In the genomic region with DNA sequence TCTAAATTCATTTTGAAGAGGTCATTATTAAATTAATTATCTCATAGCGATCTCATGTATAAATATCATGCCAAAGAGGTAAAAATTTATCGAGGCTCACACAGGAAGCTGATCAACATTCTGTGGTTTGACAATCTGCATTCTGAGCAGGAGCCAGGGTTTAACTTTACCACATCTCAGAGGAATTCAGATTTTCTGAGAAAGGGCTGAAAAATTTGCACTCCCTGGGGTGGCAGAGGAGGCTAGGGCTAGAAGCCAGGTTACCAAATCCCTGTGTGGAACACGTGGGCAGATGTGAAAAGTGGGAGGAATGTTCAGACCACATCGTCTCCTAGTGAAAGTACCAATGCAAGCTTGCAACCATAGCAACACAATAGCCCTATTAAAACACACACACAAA, we compare ENCODE assay signal across 1 cellular context.
TF ChIP-seq lines count a peak whose summit lies in the region.

No MANE protein-coding gene starts in this region.

TF ChIP-seq in SK-N-SH, 30 proteins besides CTCF, POLR2A, EP300 and RAD21 (continued from another document):
- TF ChIP-seq, protein P1, sequence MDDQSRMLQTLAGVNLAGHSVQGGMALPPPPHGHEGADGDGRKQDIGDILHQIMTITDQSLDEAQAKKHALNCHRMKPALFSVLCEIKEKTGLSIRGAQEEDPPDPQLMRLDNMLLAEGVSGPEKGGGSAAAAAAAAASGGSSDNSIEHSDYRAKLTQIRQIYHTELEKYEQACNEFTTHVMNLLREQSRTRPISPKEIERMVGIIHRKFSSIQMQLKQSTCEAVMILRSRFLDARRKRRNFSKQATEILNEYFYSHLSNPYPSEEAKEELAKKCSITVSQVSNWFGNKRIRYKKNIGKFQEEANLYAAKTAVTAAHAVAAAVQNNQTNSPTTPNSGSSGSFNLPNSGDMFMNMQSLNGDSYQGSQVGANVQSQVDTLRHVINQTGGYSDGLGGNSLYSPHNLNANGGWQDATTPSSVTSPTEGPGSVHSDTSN (IDR thresholded peaks at IDR 0.05): peak; percentile 84
- TF ChIP-seq, protein P2, sequence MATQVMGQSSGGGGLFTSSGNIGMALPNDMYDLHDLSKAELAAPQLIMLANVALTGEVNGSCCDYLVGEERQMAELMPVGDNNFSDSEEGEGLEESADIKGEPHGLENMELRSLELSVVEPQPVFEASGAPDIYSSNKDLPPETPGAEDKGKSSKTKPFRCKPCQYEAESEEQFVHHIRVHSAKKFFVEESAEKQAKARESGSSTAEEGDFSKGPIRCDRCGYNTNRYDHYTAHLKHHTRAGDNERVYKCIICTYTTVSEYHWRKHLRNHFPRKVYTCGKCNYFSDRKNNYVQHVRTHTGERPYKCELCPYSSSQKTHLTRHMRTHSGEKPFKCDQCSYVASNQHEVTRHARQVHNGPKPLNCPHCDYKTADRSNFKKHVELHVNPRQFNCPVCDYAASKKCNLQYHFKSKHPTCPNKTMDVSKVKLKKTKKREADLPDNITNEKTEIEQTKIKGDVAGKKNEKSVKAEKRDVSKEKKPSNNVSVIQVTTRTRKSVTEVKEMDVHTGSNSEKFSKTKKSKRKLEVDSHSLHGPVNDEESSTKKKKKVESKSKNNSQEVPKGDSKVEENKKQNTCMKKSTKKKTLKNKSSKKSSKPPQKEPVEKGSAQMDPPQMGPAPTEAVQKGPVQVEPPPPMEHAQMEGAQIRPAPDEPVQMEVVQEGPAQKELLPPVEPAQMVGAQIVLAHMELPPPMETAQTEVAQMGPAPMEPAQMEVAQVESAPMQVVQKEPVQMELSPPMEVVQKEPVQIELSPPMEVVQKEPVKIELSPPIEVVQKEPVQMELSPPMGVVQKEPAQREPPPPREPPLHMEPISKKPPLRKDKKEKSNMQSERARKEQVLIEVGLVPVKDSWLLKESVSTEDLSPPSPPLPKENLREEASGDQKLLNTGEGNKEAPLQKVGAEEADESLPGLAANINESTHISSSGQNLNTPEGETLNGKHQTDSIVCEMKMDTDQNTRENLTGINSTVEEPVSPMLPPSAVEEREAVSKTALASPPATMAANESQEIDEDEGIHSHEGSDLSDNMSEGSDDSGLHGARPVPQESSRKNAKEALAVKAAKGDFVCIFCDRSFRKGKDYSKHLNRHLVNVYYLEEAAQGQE (IDR thresholded peaks at IDR 0.05; ENCODE audit: low read depth, low read length): 0 out of 2 replicates have a peak, but pooled peaks have one; percentile 52
- TF ChIP-seq TEAD4 (IDR thresholded peaks at IDR 0.05; ENCODE audit: borderline replicate concordance, insufficient read depth) (peak; percentile 96), RXRA (IDR thresholded peaks at IDR 0.05; ENCODE audit: borderline replicate concordance, low read depth) (peak; percentile 82; the same call in 1 of the 2 replicates), EZH2phosphoT487 (IDR thresholded peaks at IDR 0.05; ENCODE audit: borderline replicate concordance, low read depth) (no peak), MEF2A (IDR thresholded peaks at IDR 0.05; ENCODE audit: borderline replicate concordance, low read depth) (peak; percentile 66; the same call in 1 of the 2 replicates)
- TF ChIP-seq, protein P3, sequence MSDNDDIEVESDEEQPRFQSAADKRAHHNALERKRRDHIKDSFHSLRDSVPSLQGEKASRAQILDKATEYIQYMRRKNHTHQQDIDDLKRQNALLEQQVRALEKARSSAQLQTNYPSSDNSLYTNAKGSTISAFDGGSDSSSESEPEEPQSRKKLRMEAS (IDR thresholded peaks at IDR 0.05; ENCODE audit: low read depth): peak; percentile 95
TF ChIP-seq in SK-N-SH: peak in this region for 16.
